17 cellular contexts compared by ENCODE assay signal in the genomic region with DNA sequence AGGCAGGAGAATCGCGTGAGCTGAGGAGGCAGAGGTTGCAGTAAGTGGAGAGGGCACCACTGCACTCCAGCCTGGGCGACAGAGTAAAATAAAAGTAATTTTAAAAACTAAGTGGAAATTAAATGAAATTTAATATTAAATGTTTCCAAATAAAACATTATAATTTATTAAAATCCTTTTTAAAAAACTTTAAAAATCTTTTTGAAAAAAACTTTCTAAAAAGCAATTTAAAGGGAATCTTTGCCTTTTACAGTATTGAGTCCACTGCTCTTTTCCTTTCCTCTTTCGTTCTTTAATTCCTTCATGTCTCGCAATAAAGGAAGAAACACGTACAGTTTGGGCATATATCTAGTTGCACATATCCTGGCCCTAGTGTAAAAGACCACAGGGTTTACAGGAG.
DNase-seq lines count a peak whose midpoint lies in the region; ATAC-seq, FAIRE-seq and TF ChIP-seq lines count a peak whose summit lies in the region.
"Had no signal": no experiment of that assay in that cellular context is flagged by ENCODE, and none has a peak within 500 bp of the region (broad histone marks: within the 10 kb centered on the region; RNA-seq: fewer than 3 reads in every experiment).

No MANE protein-coding gene starts in this region.

- in situ Hi-C loops in IMR-90 (cut with MboI; ENCODE audit: low sequenced_read_pairs), result no loop called here

- H2BK5ac ChIP-seq in IMR-90 (ENCODE audit: low read depth, low read length, poor library complexity, severe bottlenecking), result no peak overlapping the region

- H3K9me3 ChIP-seq in IMR-90 (ENCODE audit: control insufficient read depth, insufficient read depth, low read length) (no peaks in the 10 kb centered on the region), endothelial cell of umbilical vein (replicated peaks; ENCODE audit: control insufficient read depth, insufficient read depth, low read length) (no peaks in the 10 kb centered on the region), pancreas (no peaks in the 10 kb centered on the region)
- H3K9me3 ChIP-seq: heart right ventricle, vagina had no signal

- H4K8ac ChIP-seq in IMR-90 (ENCODE audit: low read depth in 2 of 2, low read length in 2 of 2), result no peak overlapping the region

- H3K9me3 Mint-ChIP-seq in activated naive CD4-positive, alpha-beta T cell treated with anti-CD3 and anti-CD28 coated beads, Interleukin-2, amount 50 U/mL, for 72 hours, result no peaks in the 10 kb centered on the region
- H3K9me3 Mint-ChIP-seq: activated CD8-positive, alpha-beta T cell treated with anti-CD3 and anti-CD28 coated beads for 36 hours; neural crest cell; stimulated activated naive CD8-positive, alpha-beta T cell treated with anti-CD3 and anti-CD28 coated beads, Interleukin-15, Interleukin-2, amounts not matched to agents 100 ng/mL and 50 ng/mL, for 24 hours had no signal

- no peak overlapping the region for H2AK9ac ChIP-seq in IMR-90 (replicated peaks; ENCODE audit: low read depth, low read length, poor library complexity)

- H3K56ac ChIP-seq in IMR-90 (ENCODE audit: extremely low read depth, insufficient read depth, low read length), result no peak overlapping the region

- no peaks in the 10 kb centered on the region for H3K9me1 ChIP-seq in IMR-90 (ENCODE audit: insufficient read depth, low read length)
- no peaks in the 10 kb centered on the region for H3K9me1 ChIP-seq in endothelial cell of umbilical vein (replicated peaks; ENCODE audit: control insufficient read depth, extremely low read depth, insufficient read depth, low read length)

- H2AK5ac ChIP-seq in IMR-90 (ENCODE audit: low read depth, low read length), result no peak overlapping the region

- no peak overlapping the region for H3K23ac ChIP-seq in IMR-90 (ENCODE audit: low read depth, low read length)

- 82% methylated on average over 3 of the region's 6 CpGs; no CpG with 5 or more reads in 1 of the 2 experiments for WGBS in IMR-90 (ENCODE audit: extremely low coverage in 2 of 2, insufficient read length in 1 of 2), 2 experiments
- WGBS in pancreas, 2 donors, result 61 to 71% methylated on average over 6 of the region's 6 CpGs

- no peak overlapping the region for H2BK20ac ChIP-seq in IMR-90 (ENCODE audit: low read depth, low read length)

- no peak overlapping the region for H2BK15ac ChIP-seq in IMR-90 (ENCODE audit: low read depth, low read length)

- CTCF ChIA-PET in IMR-90 (lab: Yijun Ruan, JAX) (interaction anchor here (0.9 kb wide), 2 partner anchors 23 to 149 kb away, joined by 3 read pairs; no protein-coding TSS in a partner anchor), endothelial cell of umbilical vein (lab: Charles Lee) (interaction anchor here (0.7 to 2.5 kb wide), 15 partner anchors 8 to 155 kb away, joined by 3 to 14 read pairs (median 6); no protein-coding TSS in a partner anchor)

- POLR2A ChIA-PET in IMR-90 (lab: Charles Lee; ENCODE audit: unreplicated experiment) (no interaction called here), endothelial cell of umbilical vein (lab: Charles Lee) (no interaction called here)

- H4K91ac ChIP-seq in IMR-90 (ENCODE audit: insufficient read depth, low read depth, low read length), result no peak overlapping the region

- H3K79me1 ChIP-seq in IMR-90 (ENCODE audit: low read depth in 1 of 2, low read length in 2 of 2), result no peaks in the 10 kb centered on the region

- H4K20me1 ChIP-seq in IMR-90 (ENCODE audit: insufficient read depth, low read length), result no peaks in the 10 kb centered on the region
- H4K20me1 ChIP-seq in endothelial cell of umbilical vein (replicated peaks; ENCODE audit: control insufficient read depth, extremely low read depth, insufficient read depth, low read length), result no peaks in the 10 kb centered on the region

- DNase-seq in IMR-90, result no peak
- no peak for DNase-seq in endothelial cell of umbilical vein (ENCODE audit: low read depth, low spot score)
- DNase-seq in pancreas, result no peak
- no peak for DNase-seq in DMS53 (lab: John Stamatoyannopoulos, UW)
- no peak for DNase-seq in activated naive CD4-positive, alpha-beta T cell treated with anti-CD3 and anti-CD28 coated beads, Interleukin-2, amount 50 U/mL, for 72 hours (ENCODE audit: low spot score in 2 of 2)
- DNase-seq: NCI-H2029 had no signal

- no peak overlapping the region for H3K18ac ChIP-seq in IMR-90 (ENCODE audit: low read depth, low read length)

- TF ChIP-seq CTCF in IMR-90 (conservative IDR thresholded peaks at IDR 0.05; ENCODE audit: low read depth, low read length), result no peak
- no peak for TF ChIP-seq CTCF in endothelial cell of umbilical vein (IDR thresholded peaks at IDR 0.05; ENCODE audit: extremely low read depth in 1 of 2, insufficient read depth in 1 of 2, low read depth in 1 of 2, low read length in 2 of 2)
- TF ChIP-seq CTCF in pancreas (IDR thresholded peaks at IDR 0.05), result no peak

- no peak overlapping the region for H3K14ac ChIP-seq in IMR-90 (replicated peaks; ENCODE audit: low read depth, low read length)

- H3K4me3 ChIP-seq in ACC112 (ENCODE audit: low read depth, low read length), result peak overlapping the region; percentile 60
- no peak overlapping the region for H3K4me3 ChIP-seq in IMR-90 (ENCODE audit: insufficient read depth, low read depth, low read length)
- peak overlapping the region in 1 of 3 experiments; percentile 20 for H3K4me3 ChIP-seq in endothelial cell of umbilical vein (replicated peaks in 1 of 3; ENCODE audit: insufficient read depth in 1 of 3, low read depth in 1 of 3, low read length in 3 of 3)
- no peak overlapping the region for H3K4me3 ChIP-seq in pancreas
- H3K4me3 ChIP-seq: cardiac muscle cell, vagina had no signal

- H4K5ac ChIP-seq in IMR-90 (ENCODE audit: low read depth, low read length), result no peak overlapping the region

- no peaks in the 10 kb centered on the region for H3K36me3 ChIP-seq in ACC112 (ENCODE audit: insufficient read depth, low read length)
- H3K36me3 ChIP-seq in IMR-90 (ENCODE audit: control insufficient read depth, insufficient read depth, low read length), result no peaks in the 10 kb centered on the region
- H3K36me3 ChIP-seq in endothelial cell of umbilical vein (ENCODE audit: control insufficient read depth in 2 of 2, extremely low read depth in 1 of 2, insufficient read depth in 2 of 2, low read length in 2 of 2), result no peaks in the 10 kb centered on the region
- H3K36me3 ChIP-seq in pancreas, result no peaks in the 10 kb centered on the region
- H3K36me3 ChIP-seq: cardiac muscle cell, heart right ventricle, vagina had no signal

- TF ChIP-seq POLR2A in IMR-90 (IDR thresholded peaks at IDR 0.05; ENCODE audit: low read depth, low read length) (no peak), endothelial cell of umbilical vein (IDR thresholded peaks at IDR 0.05; ENCODE audit: low read depth, low read length) (no peak)

- no peak overlapping the region for H3K27ac Mint-ChIP-seq in activated naive CD4-positive, alpha-beta T cell treated with anti-CD3 and anti-CD28 coated beads, Interleukin-2, amount 50 U/mL, for 72 hours
- H3K27ac Mint-ChIP-seq: activated CD8-positive, alpha-beta T cell treated with anti-CD3 and anti-CD28 coated beads for 36 hours; stimulated activated naive CD8-positive, alpha-beta T cell treated with anti-CD3 and anti-CD28 coated beads, Interleukin-15, Interleukin-2, amounts not matched to agents 100 ng/mL and 50 ng/mL, for 24 hours had no signal

- H3K4me2 ChIP-seq in IMR-90 (ENCODE audit: low read depth, low read length) (no peak overlapping the region), endothelial cell of umbilical vein (ENCODE audit: insufficient read depth, low read length) (peak overlapping the region; percentile 51)

- dilution Hi-C loops in IMR-90 (cut with HindIII; ENCODE audit: low sequenced_read_pairs, unreplicated experiment), result no loop called here
- dilution Hi-C loops in endothelial cell of umbilical vein (cut with MboI; ENCODE audit: extremely low pct_ligation_motif_present, low sequenced_read_pairs), result loop anchor here (25.0 kb wide), 1 partner anchor 151 kb away; no protein-coding TSS in a partner anchor

- ATAC-seq in IMR-90 (ENCODE audit: low read depth), result no peak
- no peak for ATAC-seq in pancreas
- no peak for ATAC-seq in HG02870 (IDR thresholded peaks at IDR 0.05; ENCODE audit: unreplicated experiment)
- ATAC-seq in GM18907 (IDR thresholded peaks at IDR 0.05; ENCODE audit: unreplicated experiment), result no peak
- no peak for ATAC-seq in activated naive CD4-positive, alpha-beta T cell treated with anti-CD3 and anti-CD28 coated beads, Interleukin-2, amount 50 U/mL, for 72 hours

- H3K27me3 ChIP-seq in ACC112 (ENCODE audit: insufficient read depth, low read length) (peaks cover 5% of the 10 kb centered on the region; the same call in 1 of the 2 replicates), IMR-90 (ENCODE audit: control insufficient read depth, insufficient read depth, low read length) (no peaks in the 10 kb centered on the region; the same call in 1 of the 2 replicates), endothelial cell of umbilical vein (ENCODE audit: control insufficient read depth in 2 of 2, insufficient read depth in 2 of 2, low read length in 2 of 2) (peaks cover 3% of the 10 kb centered on the region in 2 experiments), pancreas (no peaks in the 10 kb centered on the region)
- H3K27me3 ChIP-seq: cardiac muscle cell, vagina had no signal

- no peaks in the 10 kb centered on the region for H3K36me3 Mint-ChIP-seq in activated naive CD4-positive, alpha-beta T cell treated with anti-CD3 and anti-CD28 coated beads, Interleukin-2, amount 50 U/mL, for 72 hours

- peak overlapping the region; percentile 25; the same call in 1 of the 2 replicates for H2BK120ac ChIP-seq in IMR-90 (ENCODE audit: low read depth, low read length)

- FAIRE-seq in endothelial cell of umbilical vein (lab: Jason Lieb, UNC) (no peak), pancreas (lab: Jason Lieb, UNC) (peak; percentile 45)
- FAIRE-seq: GM19239, islet of Langerhans had no signal

- intact Hi-C loops in IMR-90 (cut with micrococcal nuclease), result loop anchor here (5.0 kb wide), 1 partner anchor 376 kb away; no protein-coding TSS in a partner anchor
- intact Hi-C loops in endothelial cell of umbilical vein (cut with micrococcal nuclease), result loop anchor here (1.0 to 5.0 kb wide), 5 partner anchors 43 to 379 kb away; partner anchors contain the start of gene KANK1
- intact Hi-C loops in pancreas (cut with DNase I), result loop anchor here in 2 of 3 donors (5.0 to 10.0 kb wide), 2 partner anchors 141 to 149 kb away; no protein-coding TSS in a partner anchor

- no peaks in the 10 kb centered on the region for H3K79me2 ChIP-seq in ACC112 (ENCODE audit: control insufficient read depth, insufficient read depth, low read length, unreplicated experiment)
- no peaks in the 10 kb centered on the region for H3K79me2 ChIP-seq in endothelial cell of umbilical vein (ENCODE audit: control insufficient read depth, insufficient read depth, low read length)

- H2AFZ ChIP-seq in ACC112 (ENCODE audit: low read length, unreplicated experiment) (peak overlapping the region; percentile 96), IMR-90 (replicated peaks; ENCODE audit: low read length, poor library complexity) (peak overlapping the region; percentile 40), endothelial cell of umbilical vein (ENCODE audit: low read depth, low read length) (peak overlapping the region; percentile 70)

- BruUV-seq in IMR-90 (replicated peaks; lab: Mats Ljungman, UMichigan) (no TSS peak), endothelial cell of umbilical vein (replicated peaks; lab: Mats Ljungman, UMichigan) (no TSS peak)

- TF ChIP-seq RAD21 in IMR-90 (IDR thresholded peaks at IDR 0.05; ENCODE audit: low read length), result no peak

- H3K4me1 ChIP-seq in ACC112 (ENCODE audit: control insufficient read depth, insufficient read depth, low read length, unreplicated experiment), result no peaks in the 10 kb centered on the region
- peaks cover 2% of the 10 kb centered on the region; the same call in 1 of the 2 replicates for H3K4me1 ChIP-seq in IMR-90 (ENCODE audit: control insufficient read depth, insufficient read depth, low read length)
- peaks cover 2% of the 10 kb centered on the region for H3K4me1 ChIP-seq in endothelial cell of umbilical vein (ENCODE audit: control insufficient read depth, extremely low read depth, insufficient read depth, low read length)
- H3K4me1 ChIP-seq in pancreas, result peaks cover 0 to 14% (median 8%) of the 10 kb centered on the region in 3 donors

- H3K27ac ChIP-seq in ACC112 (ENCODE audit: low read depth, low read length) (no peak overlapping the region), IMR-90 (ENCODE audit: insufficient read depth, low read length) (no peak overlapping the region), endothelial cell of umbilical vein (ENCODE audit: insufficient read depth, low read depth, low read length) (no peak overlapping the region), pancreas (no peak overlapping the region)
- H3K27ac ChIP-seq: cardiac muscle cell, heart right ventricle, vagina had no signal

- no peak overlapping the region for H3K4ac ChIP-seq in IMR-90 (ENCODE audit: low read depth, low read length)

- H3K9ac ChIP-seq in IMR-90 (ENCODE audit: low read depth, low read length), result no peak overlapping the region
- H3K9ac ChIP-seq in endothelial cell of umbilical vein (replicated peaks; ENCODE audit: extremely low read depth, insufficient read depth, low read length), result no peak overlapping the region

Comparison
In these comparisons a context has a peak if more than half of its experiments do, and no peak if none do; other contexts are left out.
1. H2AFZ ChIP-seq: peak in every context shown above with its lines; median percentile 96 in ACC112; 70 in endothelial cell of umbilical vein; 40 in IMR-90.